Comparison of ENCODE assay signal across 1 cellular context in genomic region chr15:41810651-41811431, GRCh38.
TF ChIP-seq lines count a peak whose summit lies in the region.

No MANE protein-coding gene starts in this region.

TF ChIP-seq in GM23338, 12 proteins besides CTCF, POLR2A, EP300 and RAD21:
- TF ChIP-seq POLR2AphosphoS5 (IDR thresholded peaks at IDR 0.05; ENCODE audit: low read depth) (no peak), ZNF462 (CRISPR knock-in tag; IDR thresholded peaks at IDR 0.05) (no peak), JUNB (IDR thresholded peaks at IDR 0.05; ENCODE audit: unreplicated experiment) (no peak), NANOG (IDR thresholded peaks at IDR 0.05; ENCODE audit: borderline replicate concordance) (no peak), ETS1 (IDR thresholded peaks at IDR 0.05) (no peak), ZNF114 (CRISPR knock-in tag; IDR thresholded peaks at IDR 0.05) (no peak), REST (IDR thresholded peaks at IDR 0.05; ENCODE audit: unreplicated experiment) (no peak)
